In genomic region chr22:41910599-41911291, GRCh38 we compare ENCODE assay signal across 8 cellular contexts. TPM values are rescaled to one million over a fixed set of nuclear protein-coding genes. Genes with fewer than 3 reads are reported as not detected.
DNase-seq lines count a peak whose midpoint lies in the region; ATAC-seq and TF ChIP-seq lines count a peak whose summit lies in the region.

No MANE protein-coding gene starts in this region.

- CTCF ChIA-PET in Calu3 (lab: Charles Lee): interaction anchor here (0.6 to 1.2 kb wide), 2 partner anchors 15 to 51 kb away, joined by 3 to 4 read pairs; no protein-coding TSS in a partner anchor

- peaks cover 29 to 72% (median 54%) of the 10 kb centered on the region in 4 donors for H3K27me3 ChIP-seq in esophagus muscularis mucosa
- H3K27me3 ChIP-seq in neutrophil: peaks cover 69% of the 10 kb centered on the region
- H3K27me3 ChIP-seq in MG63: peaks cover 14% of the 10 kb centered on the region

- no peak overlapping the region for H3K27ac ChIP-seq in esophagus muscularis mucosa (replicated peaks in 1 of 4)
- H3K27ac ChIP-seq in neutrophil: no peak overlapping the region

- H3K9me3 ChIP-seq in esophagus muscularis mucosa (no peaks in the 10 kb centered on the region), neutrophil (no peaks in the 10 kb centered on the region), MG63 (no peaks in the 10 kb centered on the region)

- H3K4me3 Mint-ChIP-seq in Calu3 (ENCODE audit: low read depth, unreplicated experiment) (peak overlapping the region; percentile 62), progenitor cell of endocrine pancreas (ENCODE audit: low read depth) (no peak overlapping the region)

- no peaks in the 10 kb centered on the region for H3K9me3 Mint-ChIP-seq in Calu3 (ENCODE audit: low read depth, unreplicated experiment)
- H3K9me3 Mint-ChIP-seq in progenitor cell of endocrine pancreas (ENCODE audit: low read depth): no peaks in the 10 kb centered on the region

- intact Hi-C loops in Calu3 (cut with micrococcal nuclease; ENCODE audit: unreplicated experiment): no loop called here
- intact Hi-C loops in esophagus muscularis mucosa (cut with DNase I): no loop called here

- no peak for TF ChIP-seq EP300 in esophagus muscularis mucosa (IDR thresholded peaks at IDR 0.05)

- 0 out of 2 replicates have a peak overlapping the region, but pooled peaks have one; percentile 3 for H3K4me3 ChIP-seq in WI38 (ENCODE audit: low read depth, low read length)
- peak overlapping the region; percentile 43 to 56 (median 46) for H3K4me3 ChIP-seq in esophagus muscularis mucosa
- H3K4me3 ChIP-seq in neutrophil (ENCODE audit: low read depth in 1 of 2, low read length in 1 of 2): peak overlapping the region; percentile 17 to 38
- H3K4me3 ChIP-seq in MG63: no peak overlapping the region

- DNase-seq in Calu3: no peak
- DNase-seq in esophagus muscularis mucosa (ENCODE audit: extremely low spot score): no peak
- no peak for DNase-seq in MG63
- no peak for DNase-seq in progenitor cell of endocrine pancreas (ENCODE audit: low spot score, unreplicated experiment)
- DNase-seq in cerebellum (ENCODE audit: low spot score): no peak

- H3K4me1 Mint-ChIP-seq in Calu3 (ENCODE audit: low read depth, unreplicated experiment) (no peaks in the 10 kb centered on the region), progenitor cell of endocrine pancreas (ENCODE audit: low read depth) (peaks cover 1% of the 10 kb centered on the region)

- no peak for TF ChIP-seq CTCF in Calu3 (IDR thresholded peaks at IDR 0.05; ENCODE audit: unreplicated experiment)
- no peak for TF ChIP-seq CTCF in WI38 (IDR thresholded peaks at IDR 0.05; ENCODE audit: low read depth, low read length)
- TF ChIP-seq CTCF in esophagus muscularis mucosa (IDR thresholded peaks at IDR 0.05): no peak
- TF ChIP-seq CTCF in neutrophil (IDR thresholded peaks at IDR 0.05): no peak
- TF ChIP-seq CTCF in progenitor cell of endocrine pancreas (IDR thresholded peaks at IDR 0.05; ENCODE audit: unreplicated experiment): no peak

- no peak for ATAC-seq in HG02840 (IDR thresholded peaks at IDR 0.05; ENCODE audit: low FRiP score, unreplicated experiment)

- no TSS peak for BruUV-seq in Calu3 (replicated peaks; lab: Mats Ljungman, UMichigan)

- H3K4me1 ChIP-seq in esophagus muscularis mucosa (peaks cover 19 to 48% (median 42%) of the 10 kb centered on the region in 4 donors), neutrophil (ENCODE audit: control insufficient read depth in 1 of 2, insufficient read depth in 1 of 2, low read depth in 1 of 2, low read length in 1 of 2) (peaks cover 31 to 46% of the 10 kb centered on the region in 2 experiments)

- H3K36me3 Mint-ChIP-seq in Calu3 (ENCODE audit: insufficient read depth, unreplicated experiment) (peaks cover 32% of the 10 kb centered on the region), progenitor cell of endocrine pancreas (ENCODE audit: insufficient read depth) (peaks cover 4% of the 10 kb centered on the region)

- no peak overlapping the region for H3K27ac Mint-ChIP-seq in Calu3 (ENCODE audit: unreplicated experiment)
- no peak overlapping the region for H3K27ac Mint-ChIP-seq in progenitor cell of endocrine pancreas

- peaks cover 39% of the 10 kb centered on the region for H3K27me3 Mint-ChIP-seq in Calu3 (ENCODE audit: unreplicated experiment)
- H3K27me3 Mint-ChIP-seq in progenitor cell of endocrine pancreas: peaks cover 43% of the 10 kb centered on the region

- H3K36me3 ChIP-seq in esophagus muscularis mucosa (peaks cover 4 to 19% (median 17%) of the 10 kb centered on the region in 4 donors), neutrophil (peaks cover 11% of the 10 kb centered on the region), MG63 (no peaks in the 10 kb centered on the region; the same call in 1 of the 2 replicates)

- WGBS in esophagus muscularis mucosa: 4% methylated on average over 18 of the region's 61 CpGs

- TF ChIP-seq POLR2A in esophagus muscularis mucosa (IDR thresholded peaks at IDR 0.05; ENCODE audit: low read depth): no peak

RNA-seq across cellular contexts. Expression of gene SHISA8, which starts 4.1 kb away (rescaled TPM):
- total RNA-seq in Calu3 (2022) (not detected in 2 replicates), esophagus muscularis mucosa (under 1 TPM in 1 of 4 donors, not detected in 3; 0.83 TPM), progenitor cell of endocrine pancreas (not detected in 2 replicates), cerebellum (0.27 TPM)
- total RNA-seq in MG63 (2014; rRNA removed; shearing (Covaris generic); ENCODE audit: low replicate concordance): not detected in 2 replicates

RNA-seq across cellular contexts. Expression of gene TNFRSF13C, which starts 15.9 kb away (rescaled TPM):
- total RNA-seq in Calu3 (2022): 1.4 and 1.5 TPM in 2 replicates
- total RNA-seq in esophagus muscularis mucosa: under 1 TPM in 2 of 4 donors, not detected in 2; 0.17 to 0.33 TPM
- not detected in 2 replicates for total RNA-seq in MG63 (2014; rRNA removed; shearing (Covaris generic); ENCODE audit: low replicate concordance)
- total RNA-seq in progenitor cell of endocrine pancreas: 1.3 and 1.6 TPM in 2 replicates
- total RNA-seq in cerebellum: 0.73 TPM

RNA-seq across cellular contexts. Expression of gene CENPM, which starts 36.2 kb away (rescaled TPM):
- total RNA-seq in Calu3 (2022) (46.7 and 69.3 TPM in 2 replicates), esophagus muscularis mucosa (not detected), progenitor cell of endocrine pancreas (16.4 and 16.9 TPM in 2 replicates), cerebellum (12.2 TPM)
- total RNA-seq in MG63 (2014; rRNA removed; shearing (Covaris generic); ENCODE audit: low replicate concordance): 23.6 and 60.6 TPM in 2 replicates

RNA-seq across cellular contexts. Expression of gene SEPTIN3, which starts 58.5 kb away (rescaled TPM):
- 3.2 and 3.4 TPM in 2 replicates for total RNA-seq in Calu3 (2022)
- total RNA-seq in esophagus muscularis mucosa: under 1 TPM; under 0.01 to 0.50 (median 0.36) TPM
- total RNA-seq in MG63 (2014; rRNA removed; shearing (Covaris generic); ENCODE audit: low replicate concordance): 0.43 and 3.5 TPM in 2 replicates
- 24.4 and 25.1 TPM in 2 replicates for total RNA-seq in progenitor cell of endocrine pancreas
- 126 TPM for total RNA-seq in cerebellum

Comparison
In these comparisons a context has a peak if more than half of its experiments do, and no peak if none do; other contexts are left out.
1. RNA of gene CENPM, which starts 36.2 kb away (total RNA-seq): 46.7 to 69.3 TPM in Calu3, 23.6 to 60.6 TPM in MG63, 16.4 to 16.9 TPM in progenitor cell of endocrine pancreas and 12.2 TPM in cerebellum (single experiment); not detected in esophagus muscularis mucosa; every median in the first group is over 10 times any median in the second.